ENCODE assay signal across 1 cellular context in the genomic region with DNA sequence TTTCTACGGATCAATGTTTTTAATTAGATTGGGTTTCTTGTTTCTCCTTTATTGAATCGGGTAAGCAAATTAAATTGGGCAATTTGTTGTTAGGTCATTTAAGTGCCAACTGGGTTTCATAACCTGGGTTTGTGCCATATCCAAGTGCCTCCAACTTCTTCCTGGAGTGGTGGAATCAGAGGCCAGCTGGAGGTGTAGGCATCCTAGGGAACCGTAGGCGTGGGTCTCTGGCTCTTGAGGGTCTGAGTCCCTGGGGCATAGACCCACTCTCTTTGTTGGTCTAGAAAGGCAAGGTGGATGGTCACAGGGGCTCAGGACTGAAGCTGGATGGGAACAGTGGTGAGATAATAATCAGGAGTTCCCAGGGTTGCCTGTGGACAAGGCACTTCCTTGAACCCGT.
TF ChIP-seq lines count a peak whose summit lies in the region.

No MANE protein-coding gene starts in this region.

TF ChIP-seq in HepG2, 621 proteins besides CTCF, POLR2A, EP300 and RAD21:
- no peak for TF ChIP-seq ZSCAN31 (CRISPR knock-in tag; IDR thresholded peaks at IDR 0.05; ENCODE audit: low read depth)
- no peak for TF ChIP-seq ZNF776 (CRISPR knock-in tag; IDR thresholded peaks at IDR 0.05)
- TF ChIP-seq ZNF292 (CRISPR knock-in tag; IDR thresholded peaks at IDR 0.05; ENCODE audit: borderline replicate concordance, low read depth), result no peak
- TF ChIP-seq, protein P1, sequence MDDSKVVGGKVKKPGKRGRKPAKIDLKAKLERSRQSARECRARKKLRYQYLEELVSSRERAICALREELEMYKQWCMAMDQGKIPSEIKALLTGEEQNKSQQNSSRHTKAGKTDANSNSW (CRISPR knock-in tag; IDR thresholded peaks at IDR 0.05; ENCODE audit: borderline replicate concordance), result no peak
- TF ChIP-seq MIER2 (CRISPR knock-in tag; IDR thresholded peaks at IDR 0.05), result no peak
- TF ChIP-seq HES4 (CRISPR knock-in tag; IDR thresholded peaks at IDR 0.05; ENCODE audit: borderline replicate concordance), result no peak
- no peak for TF ChIP-seq ZNF343 (CRISPR knock-in tag; IDR thresholded peaks at IDR 0.05)
- TF ChIP-seq, protein P2, sequence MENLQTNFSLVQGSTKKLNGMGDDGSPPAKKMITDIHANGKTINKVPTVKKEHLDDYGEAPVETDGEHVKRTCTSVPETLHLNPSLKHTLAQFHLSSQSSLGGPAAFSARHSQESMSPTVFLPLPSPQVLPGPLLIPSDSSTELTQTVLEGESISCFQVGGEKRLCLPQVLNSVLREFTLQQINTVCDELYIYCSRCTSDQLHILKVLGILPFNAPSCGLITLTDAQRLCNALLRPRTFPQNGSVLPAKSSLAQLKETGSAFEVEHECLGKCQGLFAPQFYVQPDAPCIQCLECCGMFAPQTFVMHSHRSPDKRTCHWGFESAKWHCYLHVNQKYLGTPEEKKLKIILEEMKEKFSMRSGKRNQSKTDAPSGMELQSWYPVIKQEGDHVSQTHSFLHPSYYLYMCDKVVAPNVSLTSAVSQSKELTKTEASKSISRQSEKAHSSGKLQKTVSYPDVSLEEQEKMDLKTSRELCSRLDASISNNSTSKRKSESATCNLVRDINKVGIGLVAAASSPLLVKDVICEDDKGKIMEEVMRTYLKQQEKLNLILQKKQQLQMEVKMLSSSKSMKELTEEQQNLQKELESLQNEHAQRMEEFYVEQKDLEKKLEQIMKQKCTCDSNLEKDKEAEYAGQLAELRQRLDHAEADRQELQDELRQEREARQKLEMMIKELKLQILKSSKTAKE (CRISPR knock-in tag; IDR thresholded peaks at IDR 0.05; ENCODE audit: borderline replicate concordance), result no peak
- no peak for TF ChIP-seq ZNF121 (CRISPR knock-in tag; IDR thresholded peaks at IDR 0.05)
- TF ChIP-seq, protein P3, sequence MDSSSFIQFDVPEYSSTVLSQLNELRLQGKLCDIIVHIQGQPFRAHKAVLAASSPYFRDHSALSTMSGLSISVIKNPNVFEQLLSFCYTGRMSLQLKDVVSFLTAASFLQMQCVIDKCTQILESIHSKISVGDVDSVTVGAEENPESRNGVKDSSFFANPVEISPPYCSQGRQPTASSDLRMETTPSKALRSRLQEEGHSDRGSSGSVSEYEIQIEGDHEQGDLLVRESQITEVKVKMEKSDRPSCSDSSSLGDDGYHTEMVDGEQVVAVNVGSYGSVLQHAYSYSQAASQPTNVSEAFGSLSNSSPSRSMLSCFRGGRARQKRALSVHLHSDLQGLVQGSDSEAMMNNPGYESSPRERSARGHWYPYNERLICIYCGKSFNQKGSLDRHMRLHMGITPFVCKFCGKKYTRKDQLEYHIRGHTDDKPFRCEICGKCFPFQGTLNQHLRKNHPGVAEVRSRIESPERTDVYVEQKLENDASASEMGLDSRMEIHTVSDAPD (CRISPR knock-in tag; IDR thresholded peaks at IDR 0.05), result no peak
- TF ChIP-seq, protein P4, sequence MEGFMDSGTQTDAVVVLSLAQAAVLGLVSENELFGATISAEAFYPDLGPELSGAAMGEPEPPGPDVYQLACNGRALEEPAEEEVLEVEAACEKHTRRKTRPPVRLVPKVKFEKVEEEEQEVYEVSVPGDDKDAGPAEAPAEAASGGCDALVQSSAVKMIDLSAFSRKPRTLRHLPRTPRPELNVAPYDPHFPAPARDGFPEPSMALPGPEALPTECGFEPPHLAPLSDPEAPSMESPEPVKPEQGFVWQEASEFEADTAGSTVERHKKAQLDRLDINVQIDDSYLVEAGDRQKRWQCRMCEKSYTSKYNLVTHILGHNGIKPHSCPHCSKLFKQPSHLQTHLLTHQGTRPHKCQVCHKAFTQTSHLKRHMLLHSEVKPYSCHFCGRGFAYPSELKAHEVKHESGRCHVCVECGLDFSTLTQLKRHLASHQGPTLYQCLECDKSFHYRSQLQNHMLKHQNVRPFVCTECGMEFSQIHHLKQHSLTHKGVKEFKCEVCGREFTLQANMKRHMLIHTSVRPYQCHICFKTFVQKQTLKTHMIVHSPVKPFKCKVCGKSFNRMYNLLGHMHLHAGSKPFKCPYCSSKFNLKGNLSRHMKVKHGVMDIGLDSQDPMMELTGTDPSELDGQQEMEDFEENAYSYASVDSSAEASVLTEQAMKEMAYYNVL (CRISPR knock-in tag; IDR thresholded peaks at IDR 0.05; ENCODE audit: borderline replicate concordance), result no peak
- TF ChIP-seq, protein P5, sequence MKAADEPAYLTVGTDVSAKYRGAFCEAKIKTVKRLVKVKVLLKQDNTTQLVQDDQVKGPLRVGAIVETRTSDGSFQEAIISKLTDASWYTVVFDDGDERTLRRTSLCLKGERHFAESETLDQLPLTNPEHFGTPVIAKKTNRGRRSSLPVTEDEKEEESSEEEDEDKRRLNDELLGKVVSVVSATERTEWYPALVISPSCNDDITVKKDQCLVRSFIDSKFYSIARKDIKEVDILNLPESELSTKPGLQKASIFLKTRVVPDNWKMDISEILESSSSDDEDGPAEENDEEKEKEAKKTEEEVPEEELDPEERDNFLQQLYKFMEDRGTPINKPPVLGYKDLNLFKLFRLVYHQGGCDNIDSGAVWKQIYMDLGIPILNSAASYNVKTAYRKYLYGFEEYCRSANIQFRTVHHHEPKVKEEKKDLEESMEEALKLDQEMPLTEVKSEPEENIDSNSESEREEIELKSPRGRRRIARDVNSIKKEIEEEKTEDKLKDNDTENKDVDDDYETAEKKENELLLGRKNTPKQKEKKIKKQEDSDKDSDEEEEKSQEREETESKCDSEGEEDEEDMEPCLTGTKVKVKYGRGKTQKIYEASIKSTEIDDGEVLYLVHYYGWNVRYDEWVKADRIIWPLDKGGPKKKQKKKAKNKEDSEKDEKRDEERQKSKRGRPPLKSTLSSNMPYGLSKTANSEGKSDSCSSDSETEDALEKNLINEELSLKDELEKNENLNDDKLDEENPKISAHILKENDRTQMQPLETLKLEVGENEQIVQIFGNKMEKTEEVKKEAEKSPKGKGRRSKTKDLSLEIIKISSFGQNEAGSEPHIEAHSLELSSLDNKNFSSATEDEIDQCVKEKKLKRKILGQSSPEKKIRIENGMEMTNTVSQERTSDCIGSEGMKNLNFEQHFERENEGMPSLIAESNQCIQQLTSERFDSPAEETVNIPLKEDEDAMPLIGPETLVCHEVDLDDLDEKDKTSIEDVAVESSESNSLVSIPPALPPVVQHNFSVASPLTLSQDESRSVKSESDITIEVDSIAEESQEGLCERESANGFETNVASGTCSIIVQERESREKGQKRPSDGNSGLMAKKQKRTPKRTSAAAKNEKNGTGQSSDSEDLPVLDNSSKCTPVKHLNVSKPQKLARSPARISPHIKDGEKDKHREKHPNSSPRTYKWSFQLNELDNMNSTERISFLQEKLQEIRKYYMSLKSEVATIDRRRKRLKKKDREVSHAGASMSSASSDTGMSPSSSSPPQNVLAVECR (CRISPR knock-in tag; IDR thresholded peaks at IDR 0.05; ENCODE audit: borderline replicate concordance), result no peak
- TF ChIP-seq SYNCRIP (IDR thresholded peaks at IDR 0.05; ENCODE audit: insufficient read depth, low read depth, low read length), result no peak
- TF ChIP-seq, protein P6, sequence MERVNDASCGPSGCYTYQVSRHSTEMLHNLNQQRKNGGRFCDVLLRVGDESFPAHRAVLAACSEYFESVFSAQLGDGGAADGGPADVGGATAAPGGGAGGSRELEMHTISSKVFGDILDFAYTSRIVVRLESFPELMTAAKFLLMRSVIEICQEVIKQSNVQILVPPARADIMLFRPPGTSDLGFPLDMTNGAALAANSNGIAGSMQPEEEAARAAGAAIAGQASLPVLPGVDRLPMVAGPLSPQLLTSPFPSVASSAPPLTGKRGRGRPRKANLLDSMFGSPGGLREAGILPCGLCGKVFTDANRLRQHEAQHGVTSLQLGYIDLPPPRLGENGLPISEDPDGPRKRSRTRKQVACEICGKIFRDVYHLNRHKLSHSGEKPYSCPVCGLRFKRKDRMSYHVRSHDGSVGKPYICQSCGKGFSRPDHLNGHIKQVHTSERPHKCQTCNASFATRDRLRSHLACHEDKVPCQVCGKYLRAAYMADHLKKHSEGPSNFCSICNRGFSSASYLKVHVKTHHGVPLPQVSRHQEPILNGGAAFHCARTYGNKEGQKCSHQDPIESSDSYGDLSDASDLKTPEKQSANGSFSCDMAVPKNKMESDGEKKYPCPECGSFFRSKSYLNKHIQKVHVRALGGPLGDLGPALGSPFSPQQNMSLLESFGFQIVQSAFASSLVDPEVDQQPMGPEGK (CRISPR knock-in tag; IDR thresholded peaks at IDR 0.05), result no peak
